22 cellular contexts compared by ENCODE assay signal in the genomic region with DNA sequence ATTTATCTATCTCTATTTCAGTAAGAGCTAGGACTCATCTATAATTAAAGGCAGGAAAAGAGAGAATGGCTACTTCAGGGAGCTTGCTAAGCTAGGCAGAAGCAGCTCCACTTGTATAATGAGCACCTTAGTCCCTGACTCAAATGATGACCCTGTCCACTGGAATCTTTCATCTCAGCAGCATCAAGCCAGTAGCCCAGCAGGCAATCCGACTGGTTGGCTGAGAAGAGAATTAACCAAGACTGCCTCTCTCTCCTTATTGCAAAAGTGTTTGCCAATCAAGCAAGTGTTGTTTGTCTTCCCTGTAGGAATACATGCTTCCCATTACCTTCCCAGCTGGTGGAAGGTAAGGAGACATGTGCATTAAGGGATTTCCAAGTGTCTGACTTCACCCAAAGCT.
"Had no signal": no experiment of that assay in that cellular context is flagged by ENCODE, and none has a peak within 500 bp of the region (broad histone marks: within the 10 kb centered on the region; RNA-seq: fewer than 3 reads in every experiment).

No MANE protein-coding gene starts in this region.

- H3K36me3 ChIP-seq: adrenal gland had no signal

- H3K27me3 ChIP-seq: adrenal gland had no signal

- H3K4me3 ChIP-seq: adrenal gland had no signal

- H3K27ac ChIP-seq: adrenal gland had no signal

- H3K4me1 ChIP-seq: adrenal gland had no signal

- H3K9me3 ChIP-seq: adrenal gland had no signal

- DNase-seq: activated CD4-positive, alpha-beta T cell treated with anti-CD3 and anti-CD28 coated beads for 48 hours; activated CD4-positive, alpha-beta T cell treated with anti-CD3 and anti-CD28 coated beads, Interleukin-2, amount 50 U/mL, for 4 hours; activated CD4-positive, CD25-positive, alpha-beta regulatory T cell treated with anti-CD3 and anti-CD28 coated beads, Interleukin-2, amount 50 U/mL, for 72 hours; activated CD8-positive, alpha-beta memory T cell treated with anti-CD3 and anti-CD28 coated beads, Interleukin-2, amount 50 U/mL, for 48 hours; activated CD8-positive, alpha-beta T cell treated with anti-CD3 and anti-CD28 coated beads, Interleukin-2, amount 10 ng/mL, durations not matched to agents 7 days and 5 days; activated naive CD4-positive, alpha-beta T cell treated with anti-CD3 and anti-CD28 coated beads, Interleukin-2, amount 50 U/mL, for 16 hours; activated naive CD8-positive, alpha-beta T cell treated with anti-CD3 and anti-CD28 coated beads, Interleukin-2, amount 10 ng/mL, durations not matched to agents 7 days and 5 days; activated T-cell treated with anti-CD3 and anti-CD28 coated beads, Interleukin-2, amount 50 U/mL, for 1 hour; adrenal gland; anterior cingulate cortex; central memory CD4-positive, alpha-beta T cell; Kasumi-1; KBM-7; NCI-H1048; NCI-H1694; NCI-H2029; NCI-H2107; NCI-H446 treated with DMSO at 0.1 percent for 48 hours; NCI-H524 treated with DMSO at 0.1 percent for 48 hours; PC-3; SHP77 had no signal

- ATAC-seq: activated CD8-positive, alpha-beta T cell treated with anti-CD3 and anti-CD28 coated beads, Interleukin-2, amount 10 ng/mL, durations not matched to agents 7 days and 5 days; PC-3; WTC11 had no signal
